10 cellular contexts compared by ENCODE assay signal in the genomic region with DNA sequence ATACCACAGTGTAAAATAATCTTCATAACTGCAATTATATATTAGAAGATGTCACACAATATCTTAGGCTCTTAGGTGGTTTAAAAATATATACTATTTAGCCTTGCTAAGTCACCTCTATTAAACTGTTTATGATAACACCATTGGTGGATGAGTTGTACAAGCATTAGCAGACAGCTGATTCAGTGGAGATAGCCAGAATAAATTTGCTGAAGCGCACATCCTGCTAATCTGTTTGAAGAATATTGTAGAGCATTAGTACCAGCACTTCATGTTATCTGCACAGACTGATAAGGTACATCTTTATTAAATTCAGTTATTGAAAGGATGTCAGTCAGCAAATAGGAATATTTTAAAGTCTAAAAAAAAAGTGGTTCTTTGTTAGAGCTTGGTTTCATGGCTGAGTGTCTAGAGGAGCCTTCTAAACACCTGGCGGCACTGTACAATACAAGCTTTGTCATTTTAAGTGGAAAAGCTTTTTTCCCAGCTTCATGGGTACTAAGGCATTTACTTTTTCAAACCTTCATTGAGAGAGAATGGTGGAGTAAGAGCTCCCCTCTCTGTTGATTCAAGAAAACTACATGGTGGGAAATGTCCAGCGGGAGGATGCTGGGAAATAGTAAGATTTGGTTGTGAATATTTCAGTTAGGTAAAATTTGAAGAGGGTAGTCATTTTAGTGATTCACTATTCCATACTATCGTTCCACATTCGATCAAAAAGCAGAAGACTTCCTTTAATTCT.
DNase-seq lines count a peak whose midpoint lies in the region; ATAC-seq and TF ChIP-seq lines count a peak whose summit lies in the region.
"Had no signal": no experiment of that assay in that cellular context is flagged by ENCODE, and none has a peak within 500 bp of the region (broad histone marks: within the 10 kb centered on the region; RNA-seq: fewer than 3 reads in every experiment).

No MANE protein-coding gene starts in this region.

- DNase-seq in COLO829 (ENCODE audit: low spot score) (peak; percentile 14), HFF-Myc (ENCODE audit: extremely low read depth, low read depth) (no peak), WTC11 (ENCODE audit: low spot score) (no peak), kidney epithelial cell (ENCODE audit: low read depth) (no peak), thyroid gland (no peak), NCI-H524 treated with DMSO at 0.1 percent for 48 hours (lab: John Stamatoyannopoulos, UW) (no peak)
- DNase-seq: activated naive CD8-positive, alpha-beta T cell treated with anti-CD3 and anti-CD28 coated beads, Interleukin-2, amount 10 ng/mL, durations not matched to agents 7 days and 5 days had no signal

- H3K4me3 ChIP-seq in HFF-Myc (replicated peaks; ENCODE audit: low read depth, low read length), result no peak overlapping the region
- H3K4me3 ChIP-seq in kidney epithelial cell (ENCODE audit: low read depth, low read length), result no peak overlapping the region
- no peak overlapping the region for H3K4me3 ChIP-seq in thyroid gland (replicated peaks in 1 of 3)

- no peak for TF ChIP-seq POLR2A in thyroid gland (IDR thresholded peaks at IDR 0.05)

- no peak overlapping the region for H3K4me3 Mint-ChIP-seq in WTC11
- H3K4me3 Mint-ChIP-seq: activated naive CD8-positive, alpha-beta T cell treated with anti-CD3 and anti-CD28 coated beads, Interleukin-2, amount 10 ng/mL, durations not matched to agents 7 days and 5 days; memory B cell had no signal

- no peaks in the 10 kb centered on the region for H3K9me3 Mint-ChIP-seq in WTC11
- H3K9me3 Mint-ChIP-seq: activated naive CD8-positive, alpha-beta T cell treated with anti-CD3 and anti-CD28 coated beads, Interleukin-2, amount 10 ng/mL, durations not matched to agents 7 days and 5 days; memory B cell had no signal

- no peaks in the 10 kb centered on the region for H3K36me3 Mint-ChIP-seq in WTC11
- H3K36me3 Mint-ChIP-seq: activated naive CD8-positive, alpha-beta T cell treated with anti-CD3 and anti-CD28 coated beads, Interleukin-2, amount 10 ng/mL, durations not matched to agents 7 days and 5 days; memory B cell had no signal

- no peaks in the 10 kb centered on the region for H3K27me3 ChIP-seq in kidney epithelial cell (ENCODE audit: control insufficient read depth, insufficient read depth, low read length)
- no peaks in the 10 kb centered on the region for H3K27me3 ChIP-seq in thyroid gland

- peak; percentile 93 for ATAC-seq in WTC11
- ATAC-seq in GM18909 (IDR thresholded peaks at IDR 0.05; ENCODE audit: poor library complexity, unreplicated experiment), result no peak
- ATAC-seq in HG02642 (IDR thresholded peaks at IDR 0.05; ENCODE audit: poor library complexity, unreplicated experiment), result no peak

- 36 to 44% methylated on average over 5 of the region's 5 CpGs for WGBS in thyroid gland, 2 donors

- peak; percentile 5 for TF ChIP-seq CTCF in HFF-Myc (IDR thresholded peaks at IDR 0.05; ENCODE audit: low read depth, low read length, missing control alignments)
- no peak for TF ChIP-seq CTCF in WTC11 (IDR thresholded peaks at IDR 0.05)
- TF ChIP-seq CTCF in kidney epithelial cell (IDR thresholded peaks at IDR 0.05; ENCODE audit: insufficient read depth, low read length, poor library complexity, severe bottlenecking), result peak; percentile 24
- peak in 2 of 6 experiments; percentile 19 to 21 for TF ChIP-seq CTCF in thyroid gland (IDR thresholded peaks at IDR 0.05)

- no peaks in the 10 kb centered on the region for H3K4me1 ChIP-seq in thyroid gland

- H3K36me3 ChIP-seq in kidney epithelial cell (ENCODE audit: control insufficient read depth, insufficient read depth, low read length), result no peaks in the 10 kb centered on the region
- no peaks in the 10 kb centered on the region for H3K36me3 ChIP-seq in thyroid gland

- H3K9me3 ChIP-seq in thyroid gland, result no peaks in the 10 kb centered on the region

- H3K27me3 Mint-ChIP-seq in WTC11 (ENCODE audit: low read depth), result no peaks in the 10 kb centered on the region
- H3K27me3 Mint-ChIP-seq: activated naive CD8-positive, alpha-beta T cell treated with anti-CD3 and anti-CD28 coated beads, Interleukin-2, amount 10 ng/mL, durations not matched to agents 7 days and 5 days; memory B cell had no signal

- H3K27ac Mint-ChIP-seq in WTC11, result no peak overlapping the region
- H3K27ac Mint-ChIP-seq: activated naive CD8-positive, alpha-beta T cell treated with anti-CD3 and anti-CD28 coated beads, Interleukin-2, amount 10 ng/mL, durations not matched to agents 7 days and 5 days; memory B cell had no signal

- CTCF ChIA-PET in WTC11 (lab: Charles Lee), result interaction anchor here (0.6 to 2.3 kb wide), 28 partner anchors 9 to 1984 kb away, joined by 3 to 16 read pairs (median 3); no protein-coding TSS in a partner anchor

- H3K27ac ChIP-seq in thyroid gland, result no peak overlapping the region

- intact Hi-C loops in thyroid gland (cut with DNase I), result no loop called here

- POLR2A ChIA-PET in WTC11 (lab: Charles Lee), result no interaction called here

- H3K4me1 Mint-ChIP-seq in WTC11, result peaks cover 8% of the 10 kb centered on the region; the same call in 1 of the 2 replicates
- H3K4me1 Mint-ChIP-seq: activated naive CD8-positive, alpha-beta T cell treated with anti-CD3 and anti-CD28 coated beads, Interleukin-2, amount 10 ng/mL, durations not matched to agents 7 days and 5 days; memory B cell had no signal

TF ChIP-seq in WTC11, 78 proteins besides CTCF, POLR2A, EP300 and RAD21:
- TF ChIP-seq NFYB (CRISPR knock-in tag; conservative IDR thresholded peaks at IDR 0.05; ENCODE audit: low read depth), result no peak
- no peak for TF ChIP-seq CBFB (CRISPR knock-in tag; IDR thresholded peaks at IDR 0.05; ENCODE audit: low read depth)
- TF ChIP-seq EMX1 (CRISPR knock-in tag; IDR thresholded peaks at IDR 0.05), result no peak
- no peak for TF ChIP-seq TP53 (CRISPR knock-in tag; IDR thresholded peaks at IDR 0.05)
- no peak for TF ChIP-seq JUN (CRISPR knock-in tag; IDR thresholded peaks at IDR 0.05)
- TF ChIP-seq NFATC4 (CRISPR knock-in tag; IDR thresholded peaks at IDR 0.05), result no peak
- no peak for TF ChIP-seq CREM (CRISPR knock-in tag; IDR thresholded peaks at IDR 0.05)
- no peak for TF ChIP-seq ZNF138 (CRISPR knock-in tag; conservative IDR thresholded peaks at IDR 0.05)
- no peak for TF ChIP-seq ZNF671 (CRISPR knock-in tag; IDR thresholded peaks at IDR 0.05)
- TF ChIP-seq, protein P1, sequence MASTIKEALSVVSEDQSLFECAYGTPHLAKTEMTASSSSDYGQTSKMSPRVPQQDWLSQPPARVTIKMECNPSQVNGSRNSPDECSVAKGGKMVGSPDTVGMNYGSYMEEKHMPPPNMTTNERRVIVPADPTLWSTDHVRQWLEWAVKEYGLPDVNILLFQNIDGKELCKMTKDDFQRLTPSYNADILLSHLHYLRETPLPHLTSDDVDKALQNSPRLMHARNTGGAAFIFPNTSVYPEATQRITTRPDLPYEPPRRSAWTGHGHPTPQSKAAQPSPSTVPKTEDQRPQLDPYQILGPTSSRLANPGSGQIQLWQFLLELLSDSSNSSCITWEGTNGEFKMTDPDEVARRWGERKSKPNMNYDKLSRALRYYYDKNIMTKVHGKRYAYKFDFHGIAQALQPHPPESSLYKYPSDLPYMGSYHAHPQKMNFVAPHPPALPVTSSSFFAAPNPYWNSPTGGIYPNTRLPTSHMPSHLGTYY (CRISPR knock-in tag; IDR thresholded peaks at IDR 0.05), result no peak
- TF ChIP-seq, protein P2, sequence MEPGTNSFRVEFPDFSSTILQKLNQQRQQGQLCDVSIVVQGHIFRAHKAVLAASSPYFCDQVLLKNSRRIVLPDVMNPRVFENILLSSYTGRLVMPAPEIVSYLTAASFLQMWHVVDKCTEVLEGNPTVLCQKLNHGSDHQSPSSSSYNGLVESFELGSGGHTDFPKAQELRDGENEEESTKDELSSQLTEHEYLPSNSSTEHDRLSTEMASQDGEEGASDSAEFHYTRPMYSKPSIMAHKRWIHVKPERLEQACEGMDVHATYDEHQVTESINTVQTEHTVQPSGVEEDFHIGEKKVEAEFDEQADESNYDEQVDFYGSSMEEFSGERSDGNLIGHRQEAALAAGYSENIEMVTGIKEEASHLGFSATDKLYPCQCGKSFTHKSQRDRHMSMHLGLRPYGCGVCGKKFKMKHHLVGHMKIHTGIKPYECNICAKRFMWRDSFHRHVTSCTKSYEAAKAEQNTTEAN (CRISPR knock-in tag; IDR thresholded peaks at IDR 0.05), result no peak
